8 cellular contexts compared by ENCODE assay signal in the genomic region with DNA sequence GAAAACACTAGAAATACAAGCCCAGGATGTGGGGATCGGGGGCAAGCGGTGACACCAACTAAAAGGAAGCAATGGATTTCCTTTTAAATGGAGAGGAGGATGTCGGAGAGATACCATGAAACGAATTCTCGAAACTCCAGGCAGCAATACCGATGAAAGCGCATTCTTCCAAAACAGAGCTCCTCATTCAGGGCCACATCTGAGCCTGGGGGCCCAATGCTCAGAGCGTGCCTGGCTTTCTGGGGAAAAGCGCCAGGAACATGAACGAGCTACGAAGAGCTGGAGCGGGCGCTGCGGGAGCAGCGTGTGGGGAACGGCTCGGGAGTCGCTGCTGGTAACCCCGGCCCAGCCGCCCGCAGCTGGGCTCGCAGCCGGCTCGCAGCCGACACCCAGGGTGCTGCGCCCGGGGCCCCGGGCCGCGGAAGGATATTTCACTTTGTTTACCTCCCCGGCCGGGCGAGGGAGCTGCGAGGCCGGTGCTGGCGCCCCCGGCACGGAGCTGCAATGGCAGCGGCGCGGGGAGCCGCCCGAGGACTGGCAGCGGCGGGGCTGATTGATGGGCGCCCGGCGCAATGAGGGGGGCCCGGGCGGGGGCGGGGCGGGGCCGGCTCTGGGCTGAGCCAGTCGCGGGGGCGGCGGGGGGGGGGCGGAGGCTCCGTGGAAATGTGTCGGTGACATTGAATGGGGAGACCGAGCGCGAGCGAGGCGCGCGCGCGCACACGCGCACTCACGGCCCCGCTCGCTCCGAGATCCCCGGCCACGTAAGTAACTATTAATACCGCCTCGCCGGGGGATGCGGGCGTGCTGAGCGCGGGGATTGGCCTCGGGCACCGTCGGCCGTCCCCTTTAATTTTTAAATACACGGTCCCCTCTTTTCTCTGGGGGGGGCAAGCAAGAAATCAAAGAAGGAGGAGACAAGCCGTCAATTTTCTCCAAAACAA. TPM values are rescaled to one million over a fixed set of nuclear protein-coding genes. Genes with fewer than 3 reads are reported as not detected.
DNase-seq lines count a peak whose midpoint lies in the region; ATAC-seq and TF ChIP-seq lines count a peak whose summit lies in the region.

TSS of gene TRIB2 (plus strand) at position 687 of the 941 bp plus-strand sequence. CDS start 1,372 bp downstream, outside the sequence.

- peaks cover 7 to 61% (median 43%) of the 10 kb centered on the region in 4 donors for H3K4me1 Mint-ChIP-seq in CD4-positive, CD25-positive, alpha-beta regulatory T cell

- peaks cover 4% of the 10 kb centered on the region for H3K36me3 Mint-ChIP-seq in CD4-positive, CD25-positive, alpha-beta regulatory T cell

- H3K27ac ChIP-seq in CD4-positive, CD25-positive, alpha-beta regulatory T cell (ENCODE audit: insufficient read depth, low read length, poor library complexity, severe bottlenecking): peak within 1 kb of the TSS; percentile 86
- H3K27ac ChIP-seq in HUES48 (ENCODE audit: low read depth, low read length) (peak within 1 kb of the TSS; percentile 78), OCI-LY7 (ENCODE audit: low read depth, low read length, poor library complexity, severe bottlenecking) (peak within 1 kb of the TSS; percentile 45)

- H3K9me3 Mint-ChIP-seq in CD4-positive, CD25-positive, alpha-beta regulatory T cell: peaks cover 0 to 3% (median 0%) of the 10 kb centered on the region in 7 donors

- peak within 1 kb of the TSS; percentile 93 for H2AFZ ChIP-seq in OCI-LY7 (ENCODE audit: low read length)

- H3K36me3 ChIP-seq in CD4-positive, CD25-positive, alpha-beta regulatory T cell (ENCODE audit: control insufficient read depth, insufficient read depth, low read length): no peaks in the 10 kb centered on the region
- H3K36me3 ChIP-seq in HUES48 (ENCODE audit: control insufficient read depth, insufficient read depth, low read length) (no peaks in the 10 kb centered on the region), OCI-LY7 (ENCODE audit: insufficient read depth, low read length) (no peaks in the 10 kb centered on the region)

- no peaks in the 10 kb centered on the region for H3K9me2 ChIP-seq in OCI-LY7 (ENCODE audit: insufficient read depth, low read length)

- peak within 1 kb of the TSS; percentile 79 for H3K9ac ChIP-seq in HUES48 (ENCODE audit: low read depth, low read length)

- no peaks in the 10 kb centered on the region for H3K27me3 ChIP-seq in CD4-positive, CD25-positive, alpha-beta regulatory T cell (ENCODE audit: control insufficient read depth, insufficient read depth, low read length)
- peaks cover 10% of the 10 kb centered on the region for H3K27me3 ChIP-seq in HUES48 (ENCODE audit: control insufficient read depth, insufficient read depth, low read length)

- H3K4me3 Mint-ChIP-seq in CD4-positive, CD25-positive, alpha-beta regulatory T cell: peak within 1 kb of the TSS; percentile 97 to 100 (median 100)

- DNase-seq in CD4-positive, CD25-positive, alpha-beta regulatory T cell: peak; percentile 88 to 94 (median 89)
- DNase-seq in GM20000 (ENCODE audit: low spot score) (peak; percentile 82), OCI-LY7 (ENCODE audit: low spot score) (peak; percentile 96), activated T-cell treated with anti-CD3 and anti-CD28 coated beads for 24 hours (ENCODE audit: low read depth) (peak; percentile 84), epidermal melanocyte (ENCODE audit: insufficient read length, low spot score) (peak; percentile 88), middle frontal gyrus (ENCODE audit: extremely low spot score, low spot score) (peak; percentile 73)
- DNase-seq in stimulated activated CD8-positive, alpha-beta memory T cell treated with anti-CD3 and anti-CD28 coated beads, Interleukin-2, amount 100 ng/mL, for 1 hour (ENCODE audit: low read depth in 2 of 2): peak; percentile 81 to 89

- H3K9me3 ChIP-seq in CD4-positive, CD25-positive, alpha-beta regulatory T cell (ENCODE audit: control insufficient read depth in 2 of 2, low read length in 2 of 2): no peaks in the 10 kb centered on the region
- H3K9me3 ChIP-seq in HUES48 (ENCODE audit: control insufficient read depth, insufficient read depth, low read length) (no peaks in the 10 kb centered on the region), OCI-LY7 (ENCODE audit: low read length) (no peaks in the 10 kb centered on the region)

- ATAC-seq in CD4-positive, CD25-positive, alpha-beta regulatory T cell (ENCODE audit: low read depth in 2 of 2): peak; percentile 81 to 82

- H3K4me1 ChIP-seq in CD4-positive, CD25-positive, alpha-beta regulatory T cell (ENCODE audit: control insufficient read depth, insufficient read depth, low read length, poor library complexity, severe bottlenecking): peaks cover 27% of the 10 kb centered on the region
- H3K4me1 ChIP-seq in HUES48 (ENCODE audit: control insufficient read depth, insufficient read depth, low read length) (peaks cover 37% of the 10 kb centered on the region), OCI-LY7 (ENCODE audit: insufficient read depth, low read length, poor library complexity, severe bottlenecking) (peaks cover 39% of the 10 kb centered on the region)

- peak within 1 kb of the TSS; percentile 89 to 100 (median 98) for H3K27ac Mint-ChIP-seq in CD4-positive, CD25-positive, alpha-beta regulatory T cell

- peak within 1 kb of the TSS; percentile 99 for H3K4me2 ChIP-seq in OCI-LY7 (ENCODE audit: low read length)

- intact Hi-C loops in OCI-LY7 (cut with micrococcal nuclease; ENCODE audit: unreplicated experiment): loop anchor here (1.0 to 5.0 kb wide), 12 partner anchors 99 to 969 kb away; partner anchors contain the start of gene LPIN1

- POLR2A ChIA-PET in OCI-LY7 (lab: Charles Lee): interaction anchor here (0.7 to 1.5 kb wide), 13 partner anchors 9 to 962 kb away, joined by 3 to 7 read pairs (median 3); no protein-coding TSS in a partner anchor

- BruUV-seq in OCI-LY7 (replicated peaks; lab: Mats Ljungman, UMichigan): no TSS peak

- no peaks in the 10 kb centered on the region for H3K79me2 ChIP-seq in OCI-LY7 (ENCODE audit: insufficient read depth, low read depth, low read length)

- H3K4me3 ChIP-seq in CD4-positive, CD25-positive, alpha-beta regulatory T cell (ENCODE audit: low read depth, low read length): peak within 1 kb of the TSS; percentile 98
- H3K4me3 ChIP-seq in HUES48 (ENCODE audit: low read depth, low read length) (peak within 1 kb of the TSS; percentile 90), OCI-LY7 (ENCODE audit: low read depth, low read length, poor library complexity, severe bottlenecking) (peak within 1 kb of the TSS; percentile 81)

- H4K20me1 ChIP-seq in OCI-LY7 (ENCODE audit: insufficient read depth, low read length): 0 out of 2 replicates have a peak, but pooled peaks cover 5% of the 10 kb centered on the region

- peaks cover 5% of the 10 kb centered on the region for H3K27me3 Mint-ChIP-seq in CD4-positive, CD25-positive, alpha-beta regulatory T cell

- TF ChIP-seq CTCF in GM20000 (IDR thresholded peaks at IDR 0.05; ENCODE audit: extremely low read depth, missing control alignments) (no peak), OCI-LY7 (conservative IDR thresholded peaks at IDR 0.05; ENCODE audit: low read length) (peak; percentile 61)

- CTCF ChIA-PET in OCI-LY7 (lab: Charles Lee; ENCODE audit: unreplicated experiment): interaction anchor here (0.6 to 3.2 kb wide), 4 partner anchors 12 to 283 kb away, joined by 3 to 17 read pairs (median 4); no protein-coding TSS in a partner anchor

RNA-seq across cellular contexts. Expression of gene TRIB2, which starts in this region (rescaled TPM):
- total RNA-seq in CD4-positive, CD25-positive, alpha-beta regulatory T cell: 180 TPM
- 100 to 1,000 TPM in 3 of 4 donors, 10 to 100 TPM in 1; 87.6 to 131 (median 109) TPM for polyA plus RNA-seq in CD4-positive, CD25-positive, alpha-beta regulatory T cell
- total RNA-seq in OCI-LY7 (2014; rRNA removed; shearing (Covaris generic)): 11.8 and 18.8 TPM in 2 replicates
- 25.5 and 26.0 TPM in 2 replicates for total RNA-seq in OCI-LY7 (2022)

Comparison
In these comparisons a context has a peak if more than half of its experiments do, and no peak if none do; other contexts are left out.
1. Peak in every context shown above with its lines: DNase-seq, ATAC-seq, H3K4me3 ChIP-seq and H3K27ac ChIP-seq.